In the genomic region with DNA sequence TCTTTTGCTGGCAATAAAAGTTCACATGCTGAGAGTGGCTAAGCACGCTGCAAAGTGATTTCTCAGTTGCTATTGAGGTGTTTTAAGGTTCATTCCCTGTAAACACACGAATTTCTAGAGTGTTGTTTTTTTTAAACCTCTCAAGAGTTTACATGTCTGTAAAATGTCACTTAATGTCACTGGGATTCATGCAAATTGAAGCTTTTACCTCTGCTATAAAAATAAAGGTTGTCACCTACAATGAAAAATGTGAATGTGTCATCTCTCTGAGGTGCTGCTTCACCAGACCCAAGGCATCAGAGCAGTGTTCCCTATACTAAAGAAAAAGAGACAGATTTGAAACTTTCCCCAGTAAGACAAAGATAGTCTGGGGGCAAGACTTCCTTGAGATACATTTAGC, we compare ENCODE assay signal across 24 cellular contexts.
"Had no signal": no experiment of that assay in that cellular context is flagged by ENCODE, and none has a peak within 500 bp of the region (broad histone marks: within the 10 kb centered on the region; RNA-seq: fewer than 3 reads in every experiment).

No MANE protein-coding gene starts in this region.

- H3K36me3 ChIP-seq: stomach, suprapubic skin, thoracic aorta, thyroid gland, tibial artery, tibial nerve, transverse colon, upper lobe of left lung, upper lobe of right lung, uterus, vagina had no signal

- H3K9me3 ChIP-seq: stomach, suprapubic skin, testis, thoracic aorta, thyroid gland, tibial artery, tibial nerve, transverse colon, upper lobe of left lung, upper lobe of right lung, uterus, vagina had no signal

- H3K27ac ChIP-seq: stomach, suprapubic skin, testis, thoracic aorta, thyroid gland, tibial artery, tibial nerve, transverse colon, upper lobe of left lung, upper lobe of right lung, uterus, vagina had no signal

- H3K27me3 ChIP-seq: stomach, suprapubic skin, testis, thyroid gland, tibial artery, tibial nerve, transverse colon, upper lobe of left lung, upper lobe of right lung, uterus, vagina had no signal

- H3K4me3 ChIP-seq: stomach, suprapubic skin, testis, thoracic aorta, thyroid gland, tibial artery, tibial nerve, transverse colon, upper lobe of left lung, upper lobe of right lung, uterus, vagina had no signal

- DNase-seq: stimulated activated CD4-positive, alpha-beta T cell treated with anti-CD3 and anti-CD28 coated beads, Interleukin-2, amount 100 ng/mL, for 48 hours; stimulated activated CD4-positive, alpha-beta T cell treated with anti-CD3 and anti-CD28 coated beads, Interleukin-4, amount 100 ng/mL, for 1 hour; stimulated activated CD4-positive, alpha-beta T cell treated with anti-CD3 and anti-CD28 coated beads, Interleukin-4, amount 100 ng/mL, for 24 hours; stimulated activated CD4-positive, alpha-beta T cell treated with anti-CD3 and anti-CD28 coated beads, Interleukin-4, amount 100 ng/mL, for 4 hours; stimulated activated CD8-positive, alpha-beta memory T cell treated with anti-CD3 and anti-CD28 coated beads, Interleukin-4, amount 100 ng/mL, for 48 hours; stimulated activated naive B cell treated with anti-CD40 and anti-IgM and Interleukin-4, amounts not matched to agents 10 μg/mL and 1 μg/mL and 100 μg/mL, for 72 hours; stimulated activated naive CD4-positive, alpha-beta T cell; stimulated activated naive CD4-positive, alpha-beta T cell treated with Interleukin-2 at 50 U/mL for 16 hours; stimulated activated naive CD8-positive, alpha-beta T cell treated with anti-CD3 and anti-CD28 coated beads, Interleukin-15, amount 100 ng/mL, for 72 hours; stimulated activated naive CD8-positive, alpha-beta T cell treated with anti-CD3 and anti-CD28 coated beads, Interleukin-15, Interleukin-2, amounts not matched to agents 100 U/mL and 50 U/mL, for 24 hours; stomach; substantia nigra; testis; thyroid gland; tibial artery; transverse colon; trophoblast cell; upper lobe of left lung; upper lobe of right lung; uterus had no signal
